In the genomic region with DNA sequence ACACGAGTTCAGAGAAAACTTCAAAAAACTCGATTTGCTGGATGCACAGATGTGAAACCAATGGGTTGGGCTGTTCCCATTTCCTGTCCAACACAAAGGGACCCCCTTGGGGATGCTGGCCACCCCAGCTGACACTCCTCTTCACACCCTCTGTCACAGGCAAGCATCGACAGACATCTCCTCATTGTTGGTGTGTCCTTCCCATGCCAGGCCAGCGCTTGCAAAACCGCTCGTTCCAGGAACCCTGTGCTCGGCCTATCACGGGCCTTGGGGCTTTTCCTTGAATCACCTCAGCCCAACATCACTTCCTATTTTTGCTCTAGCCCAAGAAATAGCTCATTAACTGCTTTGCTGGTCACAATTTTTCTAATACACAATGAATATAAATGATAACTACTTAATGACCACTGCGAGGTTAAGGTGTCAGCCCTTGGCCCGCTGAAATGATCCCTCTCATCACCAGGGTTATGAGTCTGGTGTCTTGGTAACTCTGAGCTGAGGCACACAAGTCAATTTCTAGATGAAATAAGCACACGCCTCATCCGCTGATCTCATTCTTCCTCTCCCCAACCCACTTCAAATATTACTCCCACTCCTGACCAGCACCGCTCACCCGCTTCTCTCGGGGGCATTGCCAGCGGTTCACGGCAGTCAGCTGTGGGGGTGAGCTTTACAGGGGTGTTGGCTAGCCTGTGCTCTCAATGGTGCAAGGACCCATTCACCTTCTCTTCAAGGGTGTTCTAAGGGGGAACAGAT, we compare ENCODE assay signal across 19 cellular contexts. TPM values are rescaled to one million over a fixed set of nuclear protein-coding genes. Genes with fewer than 3 reads are reported as not detected.
A peak's percentile ranks its signal among the peaks of the same experiment; 100 is the strongest.
DNase-seq lines count a peak whose midpoint lies in the region; ATAC-seq lines count a peak whose summit lies in the region.
"Had no signal": no experiment of that assay in that cellular context is flagged by ENCODE, and none has a peak within 500 bp of the region (broad histone marks: within the 10 kb centered on the region; RNA-seq: fewer than 3 reads in every experiment).

No MANE protein-coding gene starts in this region.

- no peaks in the 10 kb centered on the region for H3K9me3 Mint-ChIP-seq in activated T-helper 17 cell treated with anti-CD3 and anti-CD28 coated beads, Interleukin-2, amount 50 U/mL, for 72 hours

- no peak overlapping the region for H3K4me3 ChIP-seq in SJCRH30
- H3K4me3 ChIP-seq: GM12878, GM23248, hepatocyte, Peyer's patch, tibial artery had no signal

- peak overlapping the region; percentile 75 for H3K27ac Mint-ChIP-seq in activated T-helper 17 cell treated with anti-CD3 and anti-CD28 coated beads, Interleukin-2, amount 50 U/mL, for 72 hours

- ATAC-seq in activated CD4-positive, CD25-positive, alpha-beta regulatory T cell treated with anti-CD3 and anti-CD28 coated beads, Interleukin-2, amount 50 U/mL, for 24 hours, result peak; percentile 77 to 78
- ATAC-seq in activated T-helper 17 cell treated with anti-CD3 and anti-CD28 coated beads, Interleukin-2, amount 50 U/mL, for 72 hours (replicated peaks), result peak; percentile 91
- no peak for ATAC-seq in HG03565 (IDR thresholded peaks at IDR 0.05; ENCODE audit: unreplicated experiment)
- ATAC-seq: GM12878, HepG2 had no signal

- peaks cover 16% of the 10 kb centered on the region for H3K36me3 ChIP-seq in SJCRH30

- no peaks in the 10 kb centered on the region for H3K27me3 ChIP-seq in SJCRH30
- H3K27me3 ChIP-seq: hepatocyte, neutrophil, Peyer's patch, tibial artery had no signal

- H3K9me3 ChIP-seq in SJCRH30 (replicated peaks), result no peaks in the 10 kb centered on the region
- H3K9me3 ChIP-seq: neutrophil, Peyer's patch, tibial artery had no signal

- H3K4me3 Mint-ChIP-seq in activated T-helper 17 cell treated with anti-CD3 and anti-CD28 coated beads, Interleukin-2, amount 50 U/mL, for 72 hours, result peak overlapping the region; percentile 47

- H3K27ac ChIP-seq in SJCRH30, result no peak overlapping the region
- H3K27ac ChIP-seq: GM23248, hepatocyte, neutrophil, Peyer's patch, tibial artery had no signal

- H3K4me1 Mint-ChIP-seq in activated T-helper 17 cell treated with anti-CD3 and anti-CD28 coated beads, Interleukin-2, amount 50 U/mL, for 72 hours, result peaks cover 21% of the 10 kb centered on the region

- no peaks in the 10 kb centered on the region for H3K27me3 Mint-ChIP-seq in activated T-helper 17 cell treated with anti-CD3 and anti-CD28 coated beads, Interleukin-2, amount 50 U/mL, for 72 hours

- DNase-seq in activated CD4-positive, CD25-positive, alpha-beta regulatory T cell treated with anti-CD3 and anti-CD28 coated beads, Interleukin-2, amount 50 U/mL, for 72 hours, result no peak
- DNase-seq in SJCRH30, result peak; percentile 7 to 19
- peak; percentile 10 to 14 for DNase-seq in stimulated activated CD8-positive, alpha-beta memory T cell treated with anti-CD3 and anti-CD28 coated beads, Interleukin-15, amount 100 ng/mL, for 4 hours (ENCODE audit: low read depth in 2 of 2)
- no peak for DNase-seq in NCI-H1436 (lab: John Stamatoyannopoulos, UW)
- no peak for DNase-seq in HuH-7 (ENCODE audit: low spot score)
- DNase-seq: activated gamma-delta T cell; effector memory CD4-positive, alpha-beta T cell; GM23248; kidney glomerular epithelial cell; NCI-H774; Peyer's patch; tibial artery had no signal

- peaks cover 99% of the 10 kb centered on the region for H3K36me3 Mint-ChIP-seq in activated T-helper 17 cell treated with anti-CD3 and anti-CD28 coated beads, Interleukin-2, amount 50 U/mL, for 72 hours (ENCODE audit: low read depth)

- no peaks in the 10 kb centered on the region; the same call in 1 of the 2 replicates for H3K4me1 ChIP-seq in SJCRH30
- H3K4me1 ChIP-seq: Peyer's patch had no signal

RNA-seq across cellular contexts. Expression of a gene that starts 32.3 kb away (rescaled TPM):
- total RNA-seq in SJCRH30 (2014; rRNA removed; shearing (Covaris generic)), result 62.5 and 64.8 TPM in 2 replicates
- 10 to 100 TPM; 38.9 to 63.2 TPM for total RNA-seq in activated T-helper 17 cell treated with anti-CD3 and anti-CD28 coated beads, Interleukin-2, amount 50 U/mL, for 72 hours

Comparison
In these comparisons a context has a peak if more than half of its experiments do, and no peak if none do; other contexts are left out.
1. DNase-seq: peak in SJCRH30 (2 of 2) and stimulated activated CD8-positive, alpha-beta memory T cell treated with anti-CD3 and anti-CD28 coated beads, Interleukin-15, amount 100 ng/mL, for 4 hours (2 of 2); none in activated CD4-positive, CD25-positive, alpha-beta regulatory T cell treated with anti-CD3 and anti-CD28 coated beads, Interleukin-2, amount 50 U/mL, for 72 hours (single experiment), NCI-H1436 (single experiment) and HuH-7 (single experiment).